ENCODE assay signal across 1 cellular context in genomic region chr1:227917081-227917950, GRCh38.
TF ChIP-seq lines count a peak whose summit lies in the region.

No MANE protein-coding gene starts in this region.

TF ChIP-seq in H1, 55 proteins besides CTCF, POLR2A, EP300 and RAD21:
- no peak for TF ChIP-seq CBX8 (IDR thresholded peaks at IDR 0.05; ENCODE audit: borderline replicate concordance, low read depth, low read length)
- no peak for TF ChIP-seq SAP30 (IDR thresholded peaks at IDR 0.05; ENCODE audit: insufficient read depth, insufficient replicate concordance, low read length)
- TF ChIP-seq HDAC6 (IDR thresholded peaks at IDR 0.05; ENCODE audit: low read depth, low read length) = no peak
- no peak for TF ChIP-seq MAX (IDR thresholded peaks at IDR 0.05)
- no peak for TF ChIP-seq ATF2 (IDR thresholded peaks at IDR 0.05; ENCODE audit: low read length)
- TF ChIP-seq RXRA (IDR thresholded peaks at IDR 0.05; ENCODE audit: insufficient read depth, low read depth, low read length) = no peak
